In genomic region chr19:980133-980998, GRCh38 we compare ENCODE assay signal across 1 cellular context.
TF ChIP-seq lines count a peak whose summit lies in the region.

No MANE protein-coding gene starts in this region.

TF ChIP-seq in K562, 482 proteins besides CTCF, POLR2A, EP300 and RAD21 (continued from another document and continues in another):
- TF ChIP-seq ZNF609 (CRISPR knock-in tag; IDR thresholded peaks at IDR 0.05; ENCODE audit: borderline replicate concordance) (no peak; the same call in 1 of the 2 replicates), ZNF512 (tag; IDR thresholded peaks at IDR 0.05) (no peak), CREM (IDR thresholded peaks at IDR 0.05; ENCODE audit: low read depth) (peak; percentile 90), PTTG1 (tag; IDR thresholded peaks at IDR 0.05; ENCODE audit: low read depth) (no peak), ZFP1 (CRISPR knock-in tag; IDR thresholded peaks at IDR 0.05) (no peak), TAF9B (IDR thresholded peaks at IDR 0.05; ENCODE audit: partially characterized antibody) (no peak), POLR2H (tag; IDR thresholded peaks at IDR 0.05; ENCODE audit: low read depth) (no peak), CCNT2 (IDR thresholded peaks at IDR 0.05; ENCODE audit: borderline replicate concordance, extremely low read depth, insufficient read length, low read depth, low read length) (peak; percentile 74), WHSC1 (IDR thresholded peaks at IDR 0.05; ENCODE audit: low read length) (no peak), CBFB (CRISPR knock-in tag; IDR thresholded peaks at IDR 0.05) (peak; percentile 73; the same call in 1 of the 2 replicates), ETS1 (conservative IDR thresholded peaks at IDR 0.05; ENCODE audit: control insufficient read depth, low read depth, low read length) (no peak), TBP (optimal IDR thresholded peaks at IDR 0.05; ENCODE audit: low read depth, low read length) (peak; percentile 38), CTCFL (IDR thresholded peaks at IDR 0.05; ENCODE audit: borderline replicate concordance, insufficient read depth, low read depth, low read length, poor library complexity, severe bottlenecking) (no peak), YBX1 (IDR thresholded peaks at IDR 0.05) (no peak), GTF2A2 (tag; IDR thresholded peaks at IDR 0.05) (no peak), THAP12 (CRISPR knock-in tag; IDR thresholded peaks at IDR 0.05) (no peak), ZNF696 (CRISPR knock-in tag; conservative IDR thresholded peaks at IDR 0.05) (no peak), ZNF766 (CRISPR knock-in tag; conservative IDR thresholded peaks at IDR 0.05) (0 out of 2 replicates have a peak, but pooled peaks have one; percentile 52), TCF15 (CRISPR knock-in tag; IDR thresholded peaks at IDR 0.05) (0 out of 2 replicates have a peak, but pooled peaks have one; percentile 74), TSC22D4 (tag; IDR thresholded peaks at IDR 0.05) (no peak), MEF2A (IDR thresholded peaks at IDR 0.05; ENCODE audit: control insufficient read depth, low read depth, low read length) (no peak), BCOR (IDR thresholded peaks at IDR 0.05) (peak; percentile 97), RBM39 (optimal IDR thresholded peaks at IDR 0.05; ENCODE audit: low read depth, low read length) (no peak), ZNF444 (CRISPR knock-in tag; IDR thresholded peaks at IDR 0.05) (no peak), DACH1 (IDR thresholded peaks at IDR 0.05; ENCODE audit: partially characterized antibody) (peak; percentile 76), SMC3 (conservative IDR thresholded peaks at IDR 0.05; ENCODE audit: insufficient read depth, low read depth, low read length) (peak; percentile 14; the same call in 1 of the 2 replicates), ELF1 (tag; IDR thresholded peaks at IDR 0.05) (no peak), PREB (CRISPR knock-in tag; IDR thresholded peaks at IDR 0.05) (no peak), POLR3G (IDR thresholded peaks at IDR 0.05; ENCODE audit: extremely low read depth, insufficient read length, insufficient replicate concordance) (no peak), ZNF140 (CRISPR knock-in tag; IDR thresholded peaks at IDR 0.05) (no peak), CEBPG (CRISPR knock-in tag; IDR thresholded peaks at IDR 0.05) (peak; percentile 38; the same call in 1 of the 2 replicates), CEBPG (tag; conservative IDR thresholded peaks at IDR 0.05 in 1 of 2, IDR thresholded peaks at IDR 0.05 in 1 of 2) (no peak), ZNF143 (CRISPR knock-in tag; IDR thresholded peaks at IDR 0.05) (peak; percentile 36; the same call in 1 of the 2 replicates), BCL6 (CRISPR knock-in tag; IDR thresholded peaks at IDR 0.05) (no peak)
- TF ChIP-seq, protein P1, sequence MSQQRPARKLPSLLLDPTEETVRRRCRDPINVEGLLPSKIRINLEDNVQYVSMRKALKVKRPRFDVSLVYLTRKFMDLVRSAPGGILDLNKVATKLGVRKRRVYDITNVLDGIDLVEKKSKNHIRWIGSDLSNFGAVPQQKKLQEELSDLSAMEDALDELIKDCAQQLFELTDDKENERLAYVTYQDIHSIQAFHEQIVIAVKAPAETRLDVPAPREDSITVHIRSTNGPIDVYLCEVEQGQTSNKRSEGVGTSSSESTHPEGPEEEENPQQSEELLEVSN (IDR thresholded peaks at IDR 0.05; ENCODE audit: borderline replicate concordance in 1 of 2, extremely low read depth in 1 of 2, insufficient read depth in 1 of 2, insufficient read length in 1 of 2, low read depth in 1 of 2, low read length in 1 of 2, poor library complexity in 1 of 2, severe bottlenecking in 1 of 2) = peak; percentile 36 to 57
- TF ChIP-seq, protein P2, sequence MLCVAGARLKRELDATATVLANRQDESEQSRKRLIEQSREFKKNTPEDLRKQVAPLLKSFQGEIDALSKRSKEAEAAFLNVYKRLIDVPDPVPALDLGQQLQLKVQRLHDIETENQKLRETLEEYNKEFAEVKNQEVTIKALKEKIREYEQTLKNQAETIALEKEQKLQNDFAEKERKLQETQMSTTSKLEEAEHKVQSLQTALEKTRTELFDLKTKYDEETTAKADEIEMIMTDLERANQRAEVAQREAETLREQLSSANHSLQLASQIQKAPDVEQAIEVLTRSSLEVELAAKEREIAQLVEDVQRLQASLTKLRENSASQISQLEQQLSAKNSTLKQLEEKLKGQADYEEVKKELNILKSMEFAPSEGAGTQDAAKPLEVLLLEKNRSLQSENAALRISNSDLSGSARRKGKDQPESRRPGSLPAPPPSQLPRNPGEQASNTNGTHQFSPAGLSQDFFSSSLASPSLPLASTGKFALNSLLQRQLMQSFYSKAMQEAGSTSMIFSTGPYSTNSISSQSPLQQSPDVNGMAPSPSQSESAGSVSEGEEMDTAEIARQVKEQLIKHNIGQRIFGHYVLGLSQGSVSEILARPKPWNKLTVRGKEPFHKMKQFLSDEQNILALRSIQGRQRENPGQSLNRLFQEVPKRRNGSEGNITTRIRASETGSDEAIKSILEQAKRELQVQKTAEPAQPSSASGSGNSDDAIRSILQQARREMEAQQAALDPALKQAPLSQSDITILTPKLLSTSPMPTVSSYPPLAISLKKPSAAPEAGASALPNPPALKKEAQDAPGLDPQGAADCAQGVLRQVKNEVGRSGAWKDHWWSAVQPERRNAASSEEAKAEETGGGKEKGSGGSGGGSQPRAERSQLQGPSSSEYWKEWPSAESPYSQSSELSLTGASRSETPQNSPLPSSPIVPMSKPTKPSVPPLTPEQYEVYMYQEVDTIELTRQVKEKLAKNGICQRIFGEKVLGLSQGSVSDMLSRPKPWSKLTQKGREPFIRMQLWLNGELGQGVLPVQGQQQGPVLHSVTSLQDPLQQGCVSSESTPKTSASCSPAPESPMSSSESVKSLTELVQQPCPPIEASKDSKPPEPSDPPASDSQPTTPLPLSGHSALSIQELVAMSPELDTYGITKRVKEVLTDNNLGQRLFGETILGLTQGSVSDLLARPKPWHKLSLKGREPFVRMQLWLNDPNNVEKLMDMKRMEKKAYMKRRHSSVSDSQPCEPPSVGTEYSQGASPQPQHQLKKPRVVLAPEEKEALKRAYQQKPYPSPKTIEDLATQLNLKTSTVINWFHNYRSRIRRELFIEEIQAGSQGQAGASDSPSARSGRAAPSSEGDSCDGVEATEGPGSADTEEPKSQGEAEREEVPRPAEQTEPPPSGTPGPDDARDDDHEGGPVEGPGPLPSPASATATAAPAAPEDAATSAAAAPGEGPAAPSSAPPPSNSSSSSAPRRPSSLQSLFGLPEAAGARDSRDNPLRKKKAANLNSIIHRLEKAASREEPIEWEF (CRISPR knock-in tag; IDR thresholded peaks at IDR 0.05) = no peak
- TF ChIP-seq, protein P3, sequence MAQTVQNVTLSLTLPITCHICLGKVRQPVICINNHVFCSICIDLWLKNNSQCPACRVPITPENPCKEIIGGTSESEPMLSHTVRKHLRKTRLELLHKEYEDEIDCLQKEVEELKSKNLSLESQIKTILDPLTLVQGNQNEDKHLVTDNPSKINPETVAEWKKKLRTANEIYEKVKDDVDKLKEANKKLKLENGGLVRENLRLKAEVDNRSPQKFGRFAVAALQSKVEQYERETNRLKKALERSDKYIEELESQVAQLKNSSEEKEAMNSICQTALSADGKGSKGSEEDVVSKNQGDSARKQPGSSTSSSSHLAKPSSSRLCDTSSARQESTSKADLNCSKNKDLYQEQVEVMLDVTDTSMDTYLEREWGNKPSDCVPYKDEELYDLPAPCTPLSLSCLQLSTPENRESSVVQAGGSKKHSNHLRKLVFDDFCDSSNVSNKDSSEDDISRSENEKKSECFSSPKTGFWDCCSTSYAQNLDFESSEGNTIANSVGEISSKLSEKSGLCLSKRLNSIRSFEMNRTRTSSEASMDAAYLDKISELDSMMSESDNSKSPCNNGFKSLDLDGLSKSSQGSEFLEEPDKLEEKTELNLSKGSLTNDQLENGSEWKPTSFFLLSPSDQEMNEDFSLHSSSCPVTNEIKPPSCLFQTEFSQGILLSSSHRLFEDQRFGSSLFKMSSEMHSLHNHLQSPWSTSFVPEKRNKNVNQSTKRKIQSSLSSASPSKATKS (CRISPR knock-in tag; IDR thresholded peaks at IDR 0.05) = no peak
